In genomic region chr3:38005076-38006020, GRCh38 we compare ENCODE assay signal across 10 cellular contexts. TPM values are rescaled to one million over a fixed set of nuclear protein-coding genes. Genes with fewer than 3 reads are reported as not detected.
A peak's percentile ranks its signal among the peaks of the same experiment; 100 is the strongest.
DNase-seq lines count a peak whose midpoint lies in the region; ATAC-seq and TF ChIP-seq lines count a peak whose summit lies in the region.
"Had no signal": no experiment of that assay in that cellular context is flagged by ENCODE, and none has a peak within 500 bp of the region (broad histone marks: within the 10 kb centered on the region; RNA-seq: fewer than 3 reads in every experiment).

No MANE protein-coding gene starts in this region.

- peak overlapping the region; percentile 80 to 88 (median 85) for H3K27ac ChIP-seq in transverse colon
- no peak overlapping the region for H3K27ac ChIP-seq in gastrocnemius medialis
- H3K27ac ChIP-seq: SJSA1 had no signal

- intact Hi-C loops in mucosa of descending colon (cut with DNase I, micrococcal nuclease): no loop called here
- intact Hi-C loops in transverse colon (cut with DNase I; ENCODE audit: low total_unique reads): no loop called here
- intact Hi-C loops in gastrocnemius medialis (cut with DNase I; ENCODE audit: low total_unique reads): no loop called here

- H3K36me3 ChIP-seq in mucosa of descending colon (ENCODE audit: low read depth) (no peaks in the 10 kb centered on the region), transverse colon (peaks cover 0 to 13% (median 0%) of the 10 kb centered on the region in 4 donors), gastrocnemius medialis (peaks cover 0 to 7% of the 10 kb centered on the region in 2 donors)
- H3K36me3 ChIP-seq: SJSA1 had no signal

- H3K36me3 Mint-ChIP-seq in activated naive CD8-positive, alpha-beta T cell treated with anti-CD3 and anti-CD28 coated beads, Interleukin-2, amount 50 U/mL, for 24 hours (ENCODE audit: low read depth): peaks cover 4% of the 10 kb centered on the region
- peaks cover 4% of the 10 kb centered on the region for H3K36me3 Mint-ChIP-seq in activated naive CD8-positive, alpha-beta T cell treated with anti-CD3 and anti-CD28 coated beads for 36 hours
- peaks cover 24% of the 10 kb centered on the region for H3K36me3 Mint-ChIP-seq in endothelial cell (ENCODE audit: low read depth, unreplicated experiment)

- whole genome bisulfite sequencing in transverse colon (ENCODE audit: low coverage in 1 of 2), 2 donors: 38 to 60% methylated on average over 4 to 15 of the region's 15 CpGs

- TF ChIP-seq POLR2A in transverse colon (IDR thresholded peaks at IDR 0.05) (no peak), gastrocnemius medialis (IDR thresholded peaks at IDR 0.05) (no peak)

- no peak for TF ChIP-seq CTCF in endothelial cell (IDR thresholded peaks at IDR 0.05; ENCODE audit: unreplicated experiment)
- TF ChIP-seq CTCF in mucosa of descending colon (IDR thresholded peaks at IDR 0.05): no peak
- TF ChIP-seq CTCF in transverse colon (IDR thresholded peaks at IDR 0.05): no peak
- TF ChIP-seq CTCF in gastrocnemius medialis (IDR thresholded peaks at IDR 0.05 in 4 of 5, conservative IDR thresholded peaks at IDR 0.05 in 1 of 5): no peak

- H3K9me3 Mint-ChIP-seq in activated naive CD8-positive, alpha-beta T cell treated with anti-CD3 and anti-CD28 coated beads, Interleukin-2, amount 50 U/mL, for 24 hours: no peaks in the 10 kb centered on the region
- H3K9me3 Mint-ChIP-seq in activated naive CD8-positive, alpha-beta T cell treated with anti-CD3 and anti-CD28 coated beads for 36 hours: no peaks in the 10 kb centered on the region
- H3K9me3 Mint-ChIP-seq in endothelial cell (ENCODE audit: unreplicated experiment): no peaks in the 10 kb centered on the region

- H3K4me3 ChIP-seq in mucosa of descending colon: no peak overlapping the region
- H3K4me3 ChIP-seq in transverse colon: no peak overlapping the region
- H3K4me3 ChIP-seq in gastrocnemius medialis: no peak overlapping the region
- H3K4me3 ChIP-seq: HAP-1, SJSA1 had no signal

- H3K4me3 Mint-ChIP-seq in activated naive CD8-positive, alpha-beta T cell treated with anti-CD3 and anti-CD28 coated beads, Interleukin-2, amount 50 U/mL, for 24 hours: no peak overlapping the region
- H3K4me3 Mint-ChIP-seq in activated naive CD8-positive, alpha-beta T cell treated with anti-CD3 and anti-CD28 coated beads for 36 hours: no peak overlapping the region
- peak overlapping the region; percentile 56 for H3K4me3 Mint-ChIP-seq in endothelial cell (ENCODE audit: unreplicated experiment)

- H3K4me1 Mint-ChIP-seq in activated naive CD8-positive, alpha-beta T cell treated with anti-CD3 and anti-CD28 coated beads, Interleukin-2, amount 50 U/mL, for 24 hours: peaks cover 10% of the 10 kb centered on the region
- peaks cover 12% of the 10 kb centered on the region for H3K4me1 Mint-ChIP-seq in activated naive CD8-positive, alpha-beta T cell treated with anti-CD3 and anti-CD28 coated beads for 36 hours
- H3K4me1 Mint-ChIP-seq in endothelial cell (ENCODE audit: unreplicated experiment): peaks cover 10% of the 10 kb centered on the region

- peaks cover 30% of the 10 kb centered on the region for H3K4me1 ChIP-seq in mucosa of descending colon (ENCODE audit: low read depth)
- H3K4me1 ChIP-seq in transverse colon: peaks cover 16 to 36% (median 28%) of the 10 kb centered on the region in 4 donors
- H3K4me1 ChIP-seq in gastrocnemius medialis: no peaks in the 10 kb centered on the region
- H3K4me1 ChIP-seq: HAP-1 had no signal

- ATAC-seq in activated naive CD8-positive, alpha-beta T cell treated with anti-CD3 and anti-CD28 coated beads, Interleukin-2, amount 50 U/mL, for 24 hours: no peak
- ATAC-seq in mucosa of descending colon (peak; percentile 1), GM18867 (IDR thresholded peaks at IDR 0.05; ENCODE audit: unreplicated experiment) (no peak), gastrocnemius medialis (no peak)

- in situ Hi-C loops in transverse colon (cut with MboI; ENCODE audit: low pct_ligation_motif_present in 1 of 4, low pct_unique_long_range_greater_than_20kb in 1 of 4, low sequenced_read_pairs in 3 of 4): no loop called here
- in situ Hi-C loops in gastrocnemius medialis (cut with MboI; ENCODE audit: low sequenced_read_pairs in 4 of 4): no loop called here

- H3K27me3 Mint-ChIP-seq in activated naive CD8-positive, alpha-beta T cell treated with anti-CD3 and anti-CD28 coated beads, Interleukin-2, amount 50 U/mL, for 24 hours: no peaks in the 10 kb centered on the region
- no peaks in the 10 kb centered on the region for H3K27me3 Mint-ChIP-seq in activated naive CD8-positive, alpha-beta T cell treated with anti-CD3 and anti-CD28 coated beads for 36 hours
- H3K27me3 Mint-ChIP-seq in endothelial cell (ENCODE audit: unreplicated experiment): peaks cover 16% of the 10 kb centered on the region

- H3K27ac Mint-ChIP-seq in activated naive CD8-positive, alpha-beta T cell treated with anti-CD3 and anti-CD28 coated beads, Interleukin-2, amount 50 U/mL, for 24 hours: peak overlapping the region; percentile 11
- no peak overlapping the region for H3K27ac Mint-ChIP-seq in activated naive CD8-positive, alpha-beta T cell treated with anti-CD3 and anti-CD28 coated beads for 36 hours
- H3K27ac Mint-ChIP-seq in endothelial cell (ENCODE audit: unreplicated experiment): peak overlapping the region; percentile 57

- no peak for TF ChIP-seq EP300 in transverse colon (IDR thresholded peaks at IDR 0.05; ENCODE audit: low read depth)

- H3K27me3 ChIP-seq in transverse colon: no peaks in the 10 kb centered on the region
- no peaks in the 10 kb centered on the region for H3K27me3 ChIP-seq in gastrocnemius medialis
- H3K27me3 ChIP-seq: SJSA1 had no signal

- DNase-seq in activated naive CD8-positive, alpha-beta T cell treated with anti-CD3 and anti-CD28 coated beads, Interleukin-2, amount 50 U/mL, for 24 hours: no peak
- no peak for DNase-seq in activated naive CD8-positive, alpha-beta T cell treated with anti-CD3 and anti-CD28 coated beads for 36 hours
- DNase-seq in endothelial cell (ENCODE audit: low spot score) (no peak), mucosa of descending colon (peak; percentile 76 to 80 (median 77)), transverse colon (peak; percentile 67), gastrocnemius medialis (no peak), DMS 273 (lab: John Stamatoyannopoulos, UW; ENCODE audit: unreplicated experiment) (no peak)

- H3K9me3 ChIP-seq in mucosa of descending colon: no peaks in the 10 kb centered on the region
- no peaks in the 10 kb centered on the region for H3K9me3 ChIP-seq in transverse colon
- no peaks in the 10 kb centered on the region for H3K9me3 ChIP-seq in gastrocnemius medialis
- H3K9me3 ChIP-seq: HAP-1, SJSA1 had no signal

RNA-seq across cellular contexts. Expression of gene VILL, which starts 14.8 kb away (rescaled TPM):
- 10 to 100 TPM; 14.4 to 15.0 TPM for total RNA-seq in activated naive CD8-positive, alpha-beta T cell treated with anti-CD3 and anti-CD28 coated beads for 36 hours
- total RNA-seq in endothelial cell (ENCODE audit: unreplicated experiment) (13.7 TPM), mucosa of descending colon (100 to 1,000 TPM in 2 of 3 donors, 10 to 100 TPM in 1; 69.7 to 197 (median 150) TPM), transverse colon (100 to 1,000 TPM; 112 to 214 (median 172) TPM), gastrocnemius medialis (1 to 10 TPM in 1 of 4 donors, under 1 TPM in 3; 0.51 to 4.6 (median 0.66) TPM)

RNA-seq across cellular contexts. Expression of gene PLCD1, which starts 24.1 kb away (rescaled TPM):
- total RNA-seq in activated naive CD8-positive, alpha-beta T cell treated with anti-CD3 and anti-CD28 coated beads for 36 hours: 1 to 10 TPM; 5.7 to 9.1 TPM
- 22.4 TPM for total RNA-seq in endothelial cell (ENCODE audit: unreplicated experiment)
- 100 to 1,000 TPM in 1 of 3 donors, 10 to 100 TPM in 2; 38.2 to 113 (median 66.5) TPM for total RNA-seq in mucosa of descending colon
- total RNA-seq in transverse colon: 100 to 1,000 TPM in 2 of 4 donors, 10 to 100 TPM in 2; 21.1 to 126 (median 91.4) TPM
- total RNA-seq in gastrocnemius medialis: 1 to 10 TPM; 2.4 to 6.2 (median 4.7) TPM

RNA-seq across cellular contexts. Expression of gene DLEC1, which starts 33.7 kb away (rescaled TPM):
- total RNA-seq in activated naive CD8-positive, alpha-beta T cell treated with anti-CD3 and anti-CD28 coated beads for 36 hours: under 1 TPM; 0.12 to 0.52 TPM
- total RNA-seq in endothelial cell (ENCODE audit: unreplicated experiment): 0.62 TPM
- total RNA-seq in mucosa of descending colon: 1 to 10 TPM in 2 of 3 donors, under 1 TPM in 1; 0.73 to 1.7 (median 1.5) TPM
- 1 to 10 TPM in 2 of 4 donors, under 1 TPM in 2; 0.20 to 4.1 (median 1.4) TPM for total RNA-seq in transverse colon
- not detected for total RNA-seq in gastrocnemius medialis
- total RNA-seq: SJSA1 had no signal

Comparison
In these comparisons a context has a peak if more than half of its experiments do, and no peak if none do; other contexts are left out.
1. DNase-seq: peak in mucosa of descending colon (3 of 3) and transverse colon (single experiment); none in activated naive CD8-positive, alpha-beta T cell treated with anti-CD3 and anti-CD28 coated beads, Interleukin-2, amount 50 U/mL, for 24 hours (single experiment), activated naive CD8-positive, alpha-beta T cell treated with anti-CD3 and anti-CD28 coated beads for 36 hours (single experiment), endothelial cell (single experiment), gastrocnemius medialis (0 of 2) and DMS 273 (single experiment).
2. H3K27ac ChIP-seq: peak in transverse colon (4 of 4); none in gastrocnemius medialis (0 of 4).